20 cellular contexts compared by ENCODE assay signal in the genomic region with DNA sequence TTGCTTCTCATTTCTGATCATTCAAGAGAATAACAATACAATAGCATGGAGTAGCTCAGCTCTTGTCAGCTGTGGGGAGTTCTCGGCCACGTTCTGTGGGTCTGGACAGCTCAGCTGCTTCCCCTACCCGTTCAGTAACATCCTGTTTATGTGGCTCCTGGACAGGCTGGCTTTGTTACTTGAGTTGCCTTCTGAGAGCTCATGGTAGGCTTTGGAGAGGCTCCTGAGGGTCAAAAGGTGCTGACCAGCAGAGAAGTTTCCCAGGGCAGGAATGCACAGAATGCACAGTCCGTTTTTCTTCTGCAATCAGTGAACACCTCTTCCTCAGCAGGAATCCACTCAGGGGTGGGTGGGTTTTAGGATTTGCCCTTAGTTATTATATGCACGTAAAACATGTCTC.
"Had no signal": no experiment of that assay in that cellular context is flagged by ENCODE, and none has a peak within 500 bp of the region (broad histone marks: within the 10 kb centered on the region; RNA-seq: fewer than 3 reads in every experiment).

No MANE protein-coding gene starts in this region.

- H3K4me1 ChIP-seq: prostate gland, spleen, upper lobe of right lung had no signal

- DNase-seq: activated CD4-positive, alpha-beta memory T cell treated with anti-CD3 and anti-CD28 coated beads for 36 hours; activated CD4-positive, alpha-beta T cell treated with anti-CD3 and anti-CD28 coated beads for 4 hours; activated CD4-positive, CD25-positive, alpha-beta regulatory T cell; activated effector memory CD4-positive, alpha-beta T cell treated with Interleukin-2 at 50 U/mL for 16 hours; activated naive CD4-positive, alpha-beta T cell treated with anti-CD3 and anti-CD28 coated beads, Interleukin-2, amount 10 ng/mL, durations not matched to agents 7 days and 5 days; activated T-cell treated with anti-CD3 and anti-CD28 coated beads, Interleukin-2, amount 50 U/mL, for 72 hours; amygdala; dermis blood vessel endothelial cell; effector CD8-positive, alpha-beta T cell; foreskin melanocyte; glutamatergic neuron; hypothalamus; left cardiac atrium; mucosa of descending colon; spleen; stimulated activated CD4-positive, alpha-beta T cell treated with anti-CD3 and anti-CD28 coated beads, Interleukin-4, amount 100 ng/mL, for 4 hours; stimulated activated naive CD8-positive, alpha-beta T cell treated with anti-CD3 and anti-CD28 coated beads, Interleukin-15, Interleukin-2, amounts not matched to agents 100 U/mL and 50 U/mL, for 24 hours; T1000; upper lobe of right lung had no signal

- H3K27me3 ChIP-seq: spleen, upper lobe of right lung had no signal

- H3K4me3 ChIP-seq: mucosa of descending colon, prostate gland, spleen, upper lobe of right lung had no signal

- H3K27ac ChIP-seq: prostate gland, spleen, upper lobe of right lung had no signal

- H3K36me3 ChIP-seq: prostate gland, spleen, upper lobe of right lung had no signal

- H3K9me3 ChIP-seq: mucosa of descending colon, prostate gland, spleen, upper lobe of right lung had no signal
